In genomic region chr1:222589462-222590302, GRCh38 we compare ENCODE assay signal across 1 cellular context.
A peak's percentile ranks its signal among the peaks of the same experiment; 100 is the strongest.
TF ChIP-seq lines count a peak whose summit lies in the region.

TSS of gene TAF1A (minus strand) at chr1:222589933.

TF ChIP-seq in HepG2, 621 proteins besides CTCF, POLR2A, EP300 and RAD21 (continued from another document and continues in another):
- 0 out of 2 replicates have a peak, but pooled peaks have one; percentile 51 for TF ChIP-seq ZBED4 (CRISPR knock-in tag; IDR thresholded peaks at IDR 0.05; ENCODE audit: borderline replicate concordance)
- TF ChIP-seq GATAD1 (CRISPR knock-in tag; IDR thresholded peaks at IDR 0.05) = peak; percentile 90
- 0 out of 2 replicates have a peak, but pooled peaks have one; percentile 57 for TF ChIP-seq ZMAT3 (CRISPR knock-in tag; conservative IDR thresholded peaks at IDR 0.05)
- no peak for TF ChIP-seq ZNF329 (CRISPR knock-in tag; IDR thresholded peaks at IDR 0.05; ENCODE audit: low read depth)
- TF ChIP-seq KMT2B (CRISPR knock-in tag; IDR thresholded peaks at IDR 0.05) = peak; percentile 96
- TF ChIP-seq ZNF12 (CRISPR knock-in tag; IDR thresholded peaks at IDR 0.05) = no peak
- peak; percentile 99 for TF ChIP-seq NR2C2 (CRISPR knock-in tag; IDR thresholded peaks at IDR 0.05; ENCODE audit: borderline replicate concordance)
- TF ChIP-seq RARA (CRISPR knock-in tag; IDR thresholded peaks at IDR 0.05) = peak; percentile 64
- TF ChIP-seq ZFAT (CRISPR knock-in tag; conservative IDR thresholded peaks at IDR 0.05) = no peak
- TF ChIP-seq ZBTB3 (CRISPR knock-in tag; IDR thresholded peaks at IDR 0.05; ENCODE audit: borderline replicate concordance, low read depth) = no peak
- no peak for TF ChIP-seq ZFP36L1 (CRISPR knock-in tag; IDR thresholded peaks at IDR 0.05)
- no peak for TF ChIP-seq TBP (CRISPR knock-in tag; IDR thresholded peaks at IDR 0.05)
- TF ChIP-seq ATAD3A (CRISPR knock-in tag; IDR thresholded peaks at IDR 0.05) = no peak
- TF ChIP-seq HNRNPLL (IDR thresholded peaks at IDR 0.05; ENCODE audit: low read depth, low read length, poor library complexity, severe bottlenecking) = peak; percentile 36
- TF ChIP-seq MYPOP (CRISPR knock-in tag; IDR thresholded peaks at IDR 0.05) = peak; percentile 47; the same call in 1 of the 2 replicates
- TF ChIP-seq FOXM1 (CRISPR knock-in tag; IDR thresholded peaks at IDR 0.05) = no peak
- TF ChIP-seq RFX3 (CRISPR knock-in tag; IDR thresholded peaks at IDR 0.05) = peak; percentile 72
- TF ChIP-seq POLR2AphosphoS5 (IDR thresholded peaks at IDR 0.05; ENCODE audit: low read depth, low read length) = peak; percentile 73
- no peak for TF ChIP-seq SRY (CRISPR knock-in tag; IDR thresholded peaks at IDR 0.05)
- TF ChIP-seq BRCA1 (CRISPR knock-in tag; IDR thresholded peaks at IDR 0.05) = 0 out of 2 replicates have a peak, but pooled peaks have one; percentile 32
- no peak for TF ChIP-seq SKIL (CRISPR knock-in tag; IDR thresholded peaks at IDR 0.05; ENCODE audit: borderline replicate concordance)
- peak; percentile 4; the same call in 1 of the 2 replicates for TF ChIP-seq CEBPG (CRISPR knock-in tag; IDR thresholded peaks at IDR 0.05)
- no peak for TF ChIP-seq FOXP4 (CRISPR knock-in tag; IDR thresholded peaks at IDR 0.05)
- peak; percentile 58; the same call in 1 of the 2 replicates for TF ChIP-seq SP4 (CRISPR knock-in tag; IDR thresholded peaks at IDR 0.05)
- TF ChIP-seq ZNF350 (CRISPR knock-in tag; IDR thresholded peaks at IDR 0.05; ENCODE audit: borderline replicate concordance, low read depth) = peak; percentile 79; the same call in 1 of the 2 replicates
- no peak for TF ChIP-seq CEBPB (IDR thresholded peaks at IDR 0.05; ENCODE audit: borderline replicate concordance, low read depth, low read length)
- no peak for TF ChIP-seq TP53 (CRISPR knock-in tag; conservative IDR thresholded peaks at IDR 0.05)
- TF ChIP-seq ISL2 (CRISPR knock-in tag; IDR thresholded peaks at IDR 0.05) = no peak; the same call in 1 of the 2 replicates
- 0 out of 2 replicates have a peak, but pooled peaks have one; percentile 35 for TF ChIP-seq SOX5 (CRISPR knock-in tag; IDR thresholded peaks at IDR 0.05; ENCODE audit: borderline replicate concordance)
- no peak; the same call in none of the 2 replicates for TF ChIP-seq ZNF605 (CRISPR knock-in tag; IDR thresholded peaks at IDR 0.05)
- TF ChIP-seq E2F1 (CRISPR knock-in tag; IDR thresholded peaks at IDR 0.05) = no peak
- TF ChIP-seq DZIP1 (CRISPR knock-in tag; IDR thresholded peaks at IDR 0.05) = no peak
- TF ChIP-seq TRIM22 (IDR thresholded peaks at IDR 0.05) = no peak
- no peak for TF ChIP-seq REL (CRISPR knock-in tag; conservative IDR thresholded peaks at IDR 0.05)
- no peak for TF ChIP-seq ATM (IDR thresholded peaks at IDR 0.05; ENCODE audit: borderline replicate concordance)
- no peak for TF ChIP-seq NR0B2 (CRISPR knock-in tag; IDR thresholded peaks at IDR 0.05)
- peak; percentile 37; the same call in 1 of the 2 replicates for TF ChIP-seq ZHX1 (CRISPR knock-in tag; IDR thresholded peaks at IDR 0.05; ENCODE audit: low read depth)
- TF ChIP-seq BCL6 (CRISPR knock-in tag; IDR thresholded peaks at IDR 0.05) = no peak
- TF ChIP-seq WIZ (CRISPR knock-in tag; IDR thresholded peaks at IDR 0.05) = no peak
- peak in 1 of 2 experiments; percentile 69; a peak in 2 of 4 replicates for TF ChIP-seq HMGXB4 (CRISPR knock-in tag; IDR thresholded peaks at IDR 0.05; ENCODE audit: borderline replicate concordance in 1 of 2, low read depth in 1 of 2)
